8 cellular contexts compared by ENCODE assay signal in genomic region chr4:174714393-174715211, GRCh38.
DNase-seq lines count a peak whose midpoint lies in the region; ATAC-seq and TF ChIP-seq lines count a peak whose summit lies in the region.

No MANE protein-coding gene starts in this region.

- H3K27ac Mint-ChIP-seq in activated CD8-positive, alpha-beta memory T cell treated with anti-CD3 and anti-CD28 coated beads, Interleukin-2, amount 10 ng/mL, durations not matched to agents 7 days and 5 days = no peak overlapping the region
- H3K27ac Mint-ChIP-seq in mesothelial cell of epicardium = peak overlapping the region; percentile 68

- peak; percentile 33 for ATAC-seq in activated CD8-positive, alpha-beta memory T cell treated with anti-CD3 and anti-CD28 coated beads, Interleukin-2, amount 10 ng/mL, durations not matched to agents 7 days and 5 days
- peak; percentile 92 for ATAC-seq in GM19328 (IDR thresholded peaks at IDR 0.05; ENCODE audit: unreplicated experiment)
- ATAC-seq in HG03175 (IDR thresholded peaks at IDR 0.05; ENCODE audit: unreplicated experiment) = peak; percentile 91

- H3K9me3 Mint-ChIP-seq in activated CD8-positive, alpha-beta memory T cell treated with anti-CD3 and anti-CD28 coated beads, Interleukin-2, amount 10 ng/mL, durations not matched to agents 7 days and 5 days (ENCODE audit: low read depth) = no peaks in the 10 kb centered on the region
- no peaks in the 10 kb centered on the region for H3K9me3 Mint-ChIP-seq in mesothelial cell of epicardium

- H3K4me3 Mint-ChIP-seq in activated CD8-positive, alpha-beta memory T cell treated with anti-CD3 and anti-CD28 coated beads, Interleukin-2, amount 10 ng/mL, durations not matched to agents 7 days and 5 days = no peak overlapping the region
- H3K4me3 Mint-ChIP-seq in mesothelial cell of epicardium = no peak overlapping the region

- H3K4me1 Mint-ChIP-seq in activated CD8-positive, alpha-beta memory T cell treated with anti-CD3 and anti-CD28 coated beads, Interleukin-2, amount 10 ng/mL, durations not matched to agents 7 days and 5 days = no peaks in the 10 kb centered on the region
- peaks cover 54% of the 10 kb centered on the region for H3K4me1 Mint-ChIP-seq in mesothelial cell of epicardium

- no peak for DNase-seq in activated CD8-positive, alpha-beta memory T cell treated with anti-CD3 and anti-CD28 coated beads, Interleukin-2, amount 10 ng/mL, durations not matched to agents 7 days and 5 days
- no peak for DNase-seq in activated CD8-positive, alpha-beta memory T cell treated with anti-CD3 and anti-CD28 coated beads for 24 hours
- peak; percentile 35 for DNase-seq in NOMO-1 treated with dmso at 0.1 percent for 144 hours (lab: John Stamatoyannopoulos, UW; ENCODE audit: unreplicated experiment)
- DNase-seq in choroid plexus epithelial cell (ENCODE audit: low read depth) = peak; percentile 82
- no peak for DNase-seq in mesothelial cell of epicardium (ENCODE audit: low spot score in 2 of 2, unreplicated experiment in 2 of 2)
- no peak for DNase-seq in NCI-H774 (lab: John Stamatoyannopoulos, UW)

- H3K36me3 Mint-ChIP-seq in activated CD8-positive, alpha-beta memory T cell treated with anti-CD3 and anti-CD28 coated beads, Interleukin-2, amount 10 ng/mL, durations not matched to agents 7 days and 5 days = no peaks in the 10 kb centered on the region
- no peaks in the 10 kb centered on the region for H3K36me3 Mint-ChIP-seq in mesothelial cell of epicardium

- H3K27me3 Mint-ChIP-seq in activated CD8-positive, alpha-beta memory T cell treated with anti-CD3 and anti-CD28 coated beads, Interleukin-2, amount 10 ng/mL, durations not matched to agents 7 days and 5 days = no peaks in the 10 kb centered on the region
- H3K27me3 Mint-ChIP-seq in mesothelial cell of epicardium (ENCODE audit: low read depth) = no peaks in the 10 kb centered on the region

- peak; percentile 95 for TF ChIP-seq CTCF in choroid plexus epithelial cell (conservative IDR thresholded peaks at IDR 0.05; ENCODE audit: low read depth, low read length)
- peak; percentile 42 for TF ChIP-seq CTCF in mesothelial cell of epicardium (IDR thresholded peaks at IDR 0.05; ENCODE audit: unreplicated experiment)

- CTCF ChIA-PET in activated CD8-positive, alpha-beta memory T cell treated with anti-CD3 and anti-CD28 coated beads, Interleukin-2, amount 10 ng/mL, durations not matched to agents 7 days and 5 days (lab: Charles Lee) = interaction anchor here (0.6 to 1.7 kb wide), 4 partner anchors 14 to 348 kb away, joined by 3 to 4 read pairs (median 3); no protein-coding TSS in a partner anchor

- no peak overlapping the region for H3K4me3 ChIP-seq in choroid plexus epithelial cell (ENCODE audit: low read depth, low read length)

Comparison
In these comparisons a context has a peak if more than half of its experiments do, and no peak if none do; other contexts are left out.
1. ATAC-seq: peak in every context shown above with its lines; median percentile 92 in GM19328; 91 in HG03175; 33 in activated CD8-positive, alpha-beta memory T cell treated with anti-CD3 and anti-CD28 coated beads, Interleukin-2, amount 10 ng/mL, durations not matched to agents 7 days and 5 days.
2. DNase-seq: peak in NOMO-1 treated with dmso at 0.1 percent for 144 hours (single experiment) and choroid plexus epithelial cell (single experiment); none in activated CD8-positive, alpha-beta memory T cell treated with anti-CD3 and anti-CD28 coated beads, Interleukin-2, amount 10 ng/mL, durations not matched to agents 7 days and 5 days (single experiment), activated CD8-positive, alpha-beta memory T cell treated with anti-CD3 and anti-CD28 coated beads for 24 hours (single experiment), mesothelial cell of epicardium (0 of 2) and NCI-H774 (single experiment).